ENCODE assay signal across 9 cellular contexts in genomic region chr21:15552914-15553491, GRCh38.
DNase-seq lines count a peak whose midpoint lies in the region; ATAC-seq, FAIRE-seq and TF ChIP-seq lines count a peak whose summit lies in the region.
"Had no signal": no experiment of that assay in that cellular context is flagged by ENCODE, and none has a peak within 500 bp of the region (broad histone marks: within the 10 kb centered on the region; RNA-seq: fewer than 3 reads in every experiment).

No MANE protein-coding gene starts in this region.

- H3K36me3 ChIP-seq in GM12878 (ENCODE audit: control insufficient read depth in 2 of 2, insufficient read depth in 2 of 2, low read length in 1 of 2) (no peaks in the 10 kb centered on the region), lower lobe of right lung (no peaks in the 10 kb centered on the region)

- H3K4me3 ChIP-seq in GM12878: no peak overlapping the region
- no peak overlapping the region for H3K4me3 ChIP-seq in lower lobe of right lung

- no peak for FAIRE-seq in GM12878 (lab: Jason Lieb, UNC)

- H3K4me2 ChIP-seq in GM12878 (ENCODE audit: control insufficient read depth, insufficient read depth): no peak overlapping the region

- H3K79me2 ChIP-seq in GM12878 (ENCODE audit: control insufficient read depth, insufficient read depth, low read length): no peaks in the 10 kb centered on the region

- SMC1A ChIA-PET in GM12878 (lab: Charles Lee; ENCODE audit: uncharacterized antibody, unreplicated experiment): interaction anchor here (0.7 to 1.6 kb wide), 3 partner anchors 11 to 1149 kb away, joined by 3 to 4 read pairs (median 3); no protein-coding TSS in a partner anchor

- no peak overlapping the region for H3K9ac ChIP-seq in GM12878 (ENCODE audit: control insufficient read depth, insufficient read depth, low read length)

- no peak overlapping the region for H2AFZ ChIP-seq in GM12878 (ENCODE audit: control insufficient read depth, low read depth, low read length)

- TF ChIP-seq POLR2A in GM12878 (IDR thresholded peaks at IDR 0.05; ENCODE audit: low read depth, low read length): no peak

- H3K27ac ChIP-seq in GM12878 (ENCODE audit: control insufficient read depth, insufficient read depth) (no peak overlapping the region), lower lobe of right lung (no peak overlapping the region)

- H3K27me3 ChIP-seq in GM12878 (replicated peaks in 1 of 2; ENCODE audit: control insufficient read depth in 2 of 2, insufficient read depth in 2 of 2, low read length in 1 of 2) (no peaks in the 10 kb centered on the region; a peak in 1 of 4 replicates), lower lobe of right lung (ENCODE audit: low read depth) (no peaks in the 10 kb centered on the region)

- no peak for ATAC-seq in GM12878
- ATAC-seq in lower lobe of right lung: peak in 1 of 2 donors; percentile 54
- ATAC-seq in GM18868 (IDR thresholded peaks at IDR 0.05; ENCODE audit: unreplicated experiment): no peak
- no peak for ATAC-seq in GM19351 (IDR thresholded peaks at IDR 0.05; ENCODE audit: unreplicated experiment)
- ATAC-seq in HG02571 (IDR thresholded peaks at IDR 0.05; ENCODE audit: unreplicated experiment): no peak

- no peaks in the 10 kb centered on the region for H4K20me1 ChIP-seq in GM12878 (ENCODE audit: control insufficient read depth, insufficient read depth)

- peak; percentile 6 for DNase-seq in CD1c-positive myeloid dendritic cell (ENCODE audit: extremely low spot score)
- peak; percentile 2 for DNase-seq in HuH-7 (ENCODE audit: low spot score)
- no peak for DNase-seq in GM12878 (ENCODE audit: low read depth, low spot score)
- no peak for DNase-seq in lower lobe of right lung
- DNase-seq in stimulated activated CD4-positive, alpha-beta T cell treated with anti-CD3 and anti-CD28 coated beads, Interleukin-2, amount 100 ng/mL, for 48 hours: no peak
- DNase-seq: cerebellar nuclear complex had no signal

- TF ChIP-seq CTCF in GM12878 (IDR thresholded peaks at IDR 0.05 in 2 of 3, conservative IDR thresholded peaks at IDR 0.05 in 1 of 3; ENCODE audit: control insufficient read depth in 2 of 3, extremely low read depth in 1 of 3, insufficient read depth in 1 of 3, low read depth in 3 of 3, low read length in 3 of 3): peak in 2 of 3 experiments; percentile 28 to 30; a peak in 3 of 6 replicates
- peak; percentile 41 for TF ChIP-seq CTCF in lower lobe of right lung (IDR thresholded peaks at IDR 0.05)

- CTCF ChIA-PET in GM12878 (lab: Yijun Ruan, JAX): interaction anchor here (0.6 to 1.5 kb wide), 6 partner anchors 70 to 1246 kb away, joined by 3 to 7 read pairs (median 4); no protein-coding TSS in a partner anchor

- in situ Hi-C loops in GM12878 (cut with MboI): no loop called here

- intact Hi-C loops in GM12878 (cut with micrococcal nuclease; ENCODE audit: unreplicated experiment): no loop called here
- intact Hi-C loops in lower lobe of right lung (cut with DNase I): no loop called here

- no TSS peak for BruUV-seq in GM12878 (replicated peaks; lab: Mats Ljungman, UMichigan)

- RAD21 ChIA-PET in GM12878 (lab: Charles Lee; ENCODE audit: unreplicated experiment): interaction anchor here (1.1 kb wide), 2 partner anchors 70 to 73 kb away, joined by 3 read pairs; no protein-coding TSS in a partner anchor

- H3K4me1 ChIP-seq in GM12878 (ENCODE audit: control insufficient read depth, insufficient read depth, low read length) (no peaks in the 10 kb centered on the region), lower lobe of right lung (no peaks in the 10 kb centered on the region)

- peak; percentile 52 for TF ChIP-seq RAD21 in GM12878 (IDR thresholded peaks at IDR 0.05; ENCODE audit: insufficient read depth, low read depth, low read length)

- TF ChIP-seq EP300 in GM12878 (IDR thresholded peaks at IDR 0.05; ENCODE audit: borderline replicate concordance in 1 of 2, control insufficient read depth in 1 of 2, low read depth in 2 of 2, low read length in 2 of 2): no peak

- POLR2A ChIA-PET in GM12878 (lab: Charles Lee): no interaction called here

- no peaks in the 10 kb centered on the region for H3K9me3 ChIP-seq in GM12878 (replicated peaks; ENCODE audit: control insufficient read depth, insufficient read depth, low read length)
- H3K9me3 ChIP-seq in lower lobe of right lung: no peaks in the 10 kb centered on the region

- 25% methylated on average over 3 of the region's 3 CpGs for WGBS in GM12878 (ENCODE audit: insufficient coverage, insufficient replicate concordance, low lambda C conversion rate, missing lambda C conversion rate)

TF ChIP-seq in GM12878, 131 proteins besides CTCF, POLR2A, EP300 and RAD21:
- TF ChIP-seq ATF3 (IDR thresholded peaks at IDR 0.05; ENCODE audit: borderline replicate concordance, extremely low read depth, low read depth, low read length) (no peak), MLLT1 (IDR thresholded peaks at IDR 0.05) (no peak), TCF12 (IDR thresholded peaks at IDR 0.05; ENCODE audit: low read depth, low read length) (no peak), RFX5 (IDR thresholded peaks at IDR 0.05; ENCODE audit: low read depth, low read length) (no peak), ATF2 (IDR thresholded peaks at IDR 0.05; ENCODE audit: low read length) (no peak), SIN3A (IDR thresholded peaks at IDR 0.05; ENCODE audit: low read depth, low read length) (no peak), CREM (IDR thresholded peaks at IDR 0.05; ENCODE audit: low read depth) (no peak), CBX5 (IDR thresholded peaks at IDR 0.05; ENCODE audit: low read depth) (no peak), REST (IDR thresholded peaks at IDR 0.05; ENCODE audit: low read depth, low read length) (no peak)

Comparison
In these comparisons a context has a peak if more than half of its experiments do, and no peak if none do; other contexts are left out.
1. DNase-seq: peak in CD1c-positive myeloid dendritic cell (single experiment) and HuH-7 (single experiment); none in GM12878 (single experiment), lower lobe of right lung (single experiment) and stimulated activated CD4-positive, alpha-beta T cell treated with anti-CD3 and anti-CD28 coated beads, Interleukin-2, amount 100 ng/mL, for 48 hours (0 of 2).